2 cellular contexts compared by ENCODE assay signal in the genomic region with DNA sequence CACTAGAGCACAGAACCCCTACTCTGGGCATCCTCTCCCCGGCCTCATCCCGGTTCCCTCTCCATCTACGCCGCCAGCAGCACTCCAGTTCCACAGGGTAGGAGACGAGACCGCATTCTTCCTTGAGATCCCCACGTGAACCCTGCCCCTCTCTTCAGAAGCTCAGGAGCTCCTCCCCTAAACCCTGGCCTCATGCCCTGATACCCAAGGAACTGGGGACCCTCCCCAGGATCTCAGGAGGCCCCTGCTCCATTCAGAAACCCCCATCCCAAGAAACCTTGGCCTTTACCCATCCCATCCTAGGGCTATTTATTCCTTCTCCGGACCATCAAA.
TF ChIP-seq lines count a peak whose summit lies in the region.

No MANE protein-coding gene starts in this region.

TF ChIP-seq in HCT116, 20 proteins besides CTCF, POLR2A, EP300 and RAD21:
- TF ChIP-seq REST (IDR thresholded peaks at IDR 0.05; ENCODE audit: low read depth) (no peak), ZNF274 (IDR thresholded peaks at IDR 0.05; ENCODE audit: low read depth, low read length) (no peak), CBX3 (IDR thresholded peaks at IDR 0.05; ENCODE audit: low read depth) (no peak), ZFX (IDR thresholded peaks at IDR 0.05) (no peak), EZH2phosphoT487 (IDR thresholded peaks at IDR 0.05; ENCODE audit: borderline replicate concordance) (no peak), POLR2AphosphoS5 (IDR thresholded peaks at IDR 0.05; ENCODE audit: low read depth, low read length) (no peak)

TF ChIP-seq in GM12878, 131 proteins besides CTCF, POLR2A, EP300 and RAD21:
- TF ChIP-seq MYB (IDR thresholded peaks at IDR 0.05; ENCODE audit: borderline replicate concordance, low read depth, low read length) = no peak
- no peak for TF ChIP-seq FOS (IDR thresholded peaks at IDR 0.05; ENCODE audit: borderline replicate concordance, extremely low read depth, insufficient read length)
- TF ChIP-seq, protein P1, sequence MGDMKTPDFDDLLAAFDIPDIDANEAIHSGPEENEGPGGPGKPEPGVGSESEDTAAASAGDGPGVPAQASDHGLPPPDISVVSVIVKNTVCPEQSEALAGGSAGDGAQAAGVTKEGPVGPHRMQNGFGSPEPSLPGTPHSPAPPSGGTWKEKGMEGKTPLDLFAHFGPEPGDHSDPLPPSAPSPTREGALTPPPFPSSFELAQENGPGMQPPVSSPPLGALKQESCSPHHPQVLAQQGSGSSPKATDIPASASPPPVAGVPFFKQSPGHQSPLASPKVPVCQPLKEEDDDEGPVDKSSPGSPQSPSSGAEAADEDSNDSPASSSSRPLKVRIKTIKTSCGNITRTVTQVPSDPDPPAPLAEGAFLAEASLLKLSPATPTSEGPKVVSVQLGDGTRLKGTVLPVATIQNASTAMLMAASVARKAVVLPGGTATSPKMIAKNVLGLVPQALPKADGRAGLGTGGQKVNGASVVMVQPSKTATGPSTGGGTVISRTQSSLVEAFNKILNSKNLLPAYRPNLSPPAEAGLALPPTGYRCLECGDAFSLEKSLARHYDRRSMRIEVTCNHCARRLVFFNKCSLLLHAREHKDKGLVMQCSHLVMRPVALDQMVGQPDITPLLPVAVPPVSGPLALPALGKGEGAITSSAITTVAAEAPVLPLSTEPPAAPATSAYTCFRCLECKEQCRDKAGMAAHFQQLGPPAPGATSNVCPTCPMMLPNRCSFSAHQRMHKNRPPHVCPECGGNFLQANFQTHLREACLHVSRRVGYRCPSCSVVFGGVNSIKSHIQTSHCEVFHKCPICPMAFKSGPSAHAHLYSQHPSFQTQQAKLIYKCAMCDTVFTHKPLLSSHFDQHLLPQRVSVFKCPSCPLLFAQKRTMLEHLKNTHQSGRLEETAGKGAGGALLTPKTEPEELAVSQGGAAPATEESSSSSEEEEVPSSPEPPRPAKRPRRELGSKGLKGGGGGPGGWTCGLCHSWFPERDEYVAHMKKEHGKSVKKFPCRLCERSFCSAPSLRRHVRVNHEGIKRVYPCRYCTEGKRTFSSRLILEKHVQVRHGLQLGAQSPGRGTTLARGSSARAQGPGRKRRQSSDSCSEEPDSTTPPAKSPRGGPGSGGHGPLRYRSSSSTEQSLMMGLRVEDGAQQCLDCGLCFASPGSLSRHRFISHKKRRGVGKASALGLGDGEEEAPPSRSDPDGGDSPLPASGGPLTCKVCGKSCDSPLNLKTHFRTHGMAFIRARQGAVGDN (IDR thresholded peaks at IDR 0.05) = no peak
TF ChIP-seq in GM12878: peak in this region for 0.
